10 cellular contexts compared by ENCODE assay signal in genomic region chr22:46107089-46107664, GRCh38. TPM values are rescaled to one million over a fixed set of nuclear protein-coding genes. Genes with fewer than 3 reads are reported as not detected.
DNase-seq lines count a peak whose midpoint lies in the region; ATAC-seq, FAIRE-seq and TF ChIP-seq lines count a peak whose summit lies in the region.
"Had no signal": no experiment of that assay in that cellular context is flagged by ENCODE, and none has a peak within 500 bp of the region (broad histone marks: within the 10 kb centered on the region; RNA-seq: fewer than 3 reads in every experiment).

No MANE protein-coding gene starts in this region.

- no peak for TF ChIP-seq POLR2A in GM12892 (IDR thresholded peaks at IDR 0.05; ENCODE audit: low read depth, low read length)

- H3K27ac ChIP-seq in ascending aorta: peak overlapping the region; percentile 94 to 100
- peak overlapping the region; percentile 94 for H3K27ac ChIP-seq in layer of hippocampus (ENCODE audit: low read depth, low read length)
- peak overlapping the region; percentile 93 for H3K27ac ChIP-seq in substantia nigra (ENCODE audit: low read depth, low read length, poor library complexity, severe bottlenecking)
- H3K27ac ChIP-seq: parathyroid adenoma had no signal

- peaks cover 67 to 93% of the 10 kb centered on the region in 2 donors for H3K4me1 ChIP-seq in ascending aorta
- H3K4me1 ChIP-seq: parathyroid adenoma had no signal

- no peak for FAIRE-seq in GM12892 (lab: Jason Lieb, UNC)

- no peak for TF ChIP-seq CTCF in ascending aorta (IDR thresholded peaks at IDR 0.05)

- peaks cover 41 to 44% of the 10 kb centered on the region in 2 donors for H3K36me3 ChIP-seq in ascending aorta

- DNase-seq in NCI-H1105 treated with DMSO at 0.1 percent for 48 hours (lab: John Stamatoyannopoulos, UW) (peak; percentile 91), ascending aorta (ENCODE audit: low spot score in 2 of 2) (no peak), substantia nigra (lab: John Stamatoyannopoulos, UW) (peak in 45 of 49 donors; percentile 28 to 97 (median 79)), T-helper 1 cell (no peak), GM12892 (ENCODE audit: insufficient read length) (no peak)
- DNase-seq: activated CD4-positive, alpha-beta T cell treated with anti-CD3 and anti-CD28 coated beads, Interleukin-2, amount 10 ng/mL, durations not matched to agents 24 days and 14 days had no signal

- peak overlapping the region in 1 of 2 donors; percentile 9 for H3K4me3 ChIP-seq in ascending aorta

- ATAC-seq in GM21576 (IDR thresholded peaks at IDR 0.05; ENCODE audit: unreplicated experiment) (no peak), GM19328 (IDR thresholded peaks at IDR 0.05; ENCODE audit: unreplicated experiment) (no peak)

- no peaks in the 10 kb centered on the region for H3K9me3 ChIP-seq in ascending aorta

- H3K27me3 ChIP-seq in ascending aorta (no peaks in the 10 kb centered on the region), layer of hippocampus (ENCODE audit: control insufficient read depth, insufficient read depth, low read length) (no peaks in the 10 kb centered on the region)

- intact Hi-C loops in ascending aorta (cut with DNase I): loop anchor here (5.0 to 10.0 kb wide), 2 partner anchors 35 to 52 kb away; no protein-coding TSS in a partner anchor

RNA-seq across cellular contexts. Expression of gene PPARA, which starts 43.1 kb away (rescaled TPM):
- total RNA-seq in ascending aorta: 20.1 TPM
- polyA plus RNA-seq in GM12892 (2012; ENCODE audit: missing spikeins): 6.2 TPM

Comparison
In these comparisons a context has a peak if more than half of its experiments do, and no peak if none do; other contexts are left out.
1. DNase-seq: peak in NCI-H1105 treated with DMSO at 0.1 percent for 48 hours (single experiment) and substantia nigra (45 of 49); none in ascending aorta (0 of 2), T-helper 1 cell (0 of 5) and GM12892 (single experiment).
2. Peak in every context shown above with its lines, with median percentiles within 50 percentile points of each other: H3K27ac ChIP-seq.